ENCODE assay signal across 8 cellular contexts in genomic region chr10:125823663-125824251, GRCh38. TPM values are rescaled to one million over a fixed set of nuclear protein-coding genes. Genes with fewer than 3 reads are reported as not detected.
DNase-seq lines count a peak whose midpoint lies in the region; ATAC-seq, FAIRE-seq and TF ChIP-seq lines count a peak whose summit lies in the region.

No MANE protein-coding gene starts in this region.

- in situ Hi-C loops in astrocyte of the spinal cord (cut with HindIII; ENCODE audit: low sequenced_read_pairs): no loop called here

- CTCF ChIA-PET in HEK293T (lab: Yijun Ruan, JAX): no interaction called here

- H3K4me1 ChIP-seq in lung (ENCODE audit: control insufficient read depth in 2 of 2, insufficient read depth in 2 of 2, low read length in 2 of 2): peaks cover 5 to 14% of the 10 kb centered on the region in 2 donors

- POLR2A ChIA-PET in HEK293T (lab: Yijun Ruan, JAX): interaction anchor here (1.0 to 1.7 kb wide), 5 partner anchors 9 to 104 kb away, joined by 3 to 7 read pairs (median 6); partner anchors contain the start of gene EDRF1

- peak; percentile 20 for DNase-seq in NCI-H2227 treated with DMSO at 0.1 percent for 48 hours (lab: John Stamatoyannopoulos, UW)
- DNase-seq in NCI-H2227 (lab: John Stamatoyannopoulos, UW; ENCODE audit: unreplicated experiment): no peak
- DNase-seq in astrocyte of the spinal cord (ENCODE audit: low read depth, low spot score): no peak
- no peak for DNase-seq in lung (ENCODE audit: low spot score)
- DNase-seq in GM19239 (ENCODE audit: insufficient read length, low spot score): no peak
- no peak for DNase-seq in activated CD4-positive, CD25-positive, alpha-beta regulatory T cell treated with anti-CD3 and anti-CD28 coated beads, Interleukin-2, amount 50 U/mL, for 72 hours
- no peak for DNase-seq in HEK293T (ENCODE audit: extremely low spot score)

- no peak for TF ChIP-seq CTCF in astrocyte of the spinal cord (IDR thresholded peaks at IDR 0.05; ENCODE audit: low read depth, low read length)
- no peak for TF ChIP-seq CTCF in lung (IDR thresholded peaks at IDR 0.05; ENCODE audit: control extremely low read depth, extremely low read depth)

- H3K9me3 ChIP-seq in KOPT-K1 (ENCODE audit: insufficient read depth, low read length, poor library complexity, severe bottlenecking) (no peaks in the 10 kb centered on the region), lung (ENCODE audit: control insufficient read depth in 2 of 2, insufficient read depth in 1 of 2, low read length in 1 of 2) (no peaks in the 10 kb centered on the region)

- no peak for ATAC-seq in lung (ENCODE audit: insufficient read depth, low FRiP score)

- 0% methylated on average over 20 of the region's 20 CpGs for WGBS in lung, 2 donors

- H3K27ac ChIP-seq in KOPT-K1 (ENCODE audit: low read depth, low read length, poor library complexity, severe bottlenecking): peak overlapping the region; percentile 89
- H3K27ac ChIP-seq in lung (ENCODE audit: low read depth in 1 of 2, low read length in 1 of 2): peak overlapping the region; percentile 89 to 96

- H3K36me3 ChIP-seq in KOPT-K1 (ENCODE audit: insufficient read depth, low read length): peaks cover 35% of the 10 kb centered on the region
- H3K36me3 ChIP-seq in lung (ENCODE audit: control insufficient read depth in 2 of 2, insufficient read depth in 2 of 2, low read length in 2 of 2): peaks cover 13 to 14% of the 10 kb centered on the region in 2 donors

- H3K4me3 ChIP-seq in astrocyte of the spinal cord (ENCODE audit: low read depth, low read length) (peak overlapping the region; percentile 72), lung (peak overlapping the region; percentile 86)

- H3K27me3 ChIP-seq in lung (ENCODE audit: control insufficient read depth, insufficient read depth): no peaks in the 10 kb centered on the region

- FAIRE-seq in GM19239 (lab: Jason Lieb, UNC): no peak

TF ChIP-seq in HEK293T, 16 proteins besides CTCF, POLR2A, EP300 and RAD21:
- no peak for TF ChIP-seq FOXM1 (IDR thresholded peaks at IDR 0.05; ENCODE audit: borderline replicate concordance)

RNA-seq across cellular contexts. Expression of gene BCCIP, which starts 0.4 kb away (rescaled TPM):
- total RNA-seq in lung: 10 to 100 TPM; 37.5 to 38.9 TPM
- 10 to 100 TPM; 55.9 to 70.1 TPM for polyA plus RNA-seq in lung

RNA-seq across cellular contexts. Expression of gene UROS, which starts 0.7 kb away (rescaled TPM):
- total RNA-seq in lung: 10 to 100 TPM; 32.5 to 45.5 TPM
- polyA plus RNA-seq in lung: 10 to 100 TPM; 29.8 to 44.7 TPM

RNA-seq across cellular contexts. Expression of gene MMP21, which starts 48.1 kb away (rescaled TPM):
- under 1 TPM; 0.21 to 0.46 TPM for total RNA-seq in lung
- polyA plus RNA-seq in lung: under 1 TPM; 0.03 to 0.08 TPM

RNA-seq across cellular contexts. Expression of gene DHX32, which starts 57.3 kb away (rescaled TPM):
- total RNA-seq in lung: 10 to 100 TPM; 31.2 to 33.8 TPM
- 10 to 100 TPM; 15.2 to 19.7 TPM for polyA plus RNA-seq in lung
